Comparison of ENCODE assay signal across 8 cellular contexts in the genomic region with DNA sequence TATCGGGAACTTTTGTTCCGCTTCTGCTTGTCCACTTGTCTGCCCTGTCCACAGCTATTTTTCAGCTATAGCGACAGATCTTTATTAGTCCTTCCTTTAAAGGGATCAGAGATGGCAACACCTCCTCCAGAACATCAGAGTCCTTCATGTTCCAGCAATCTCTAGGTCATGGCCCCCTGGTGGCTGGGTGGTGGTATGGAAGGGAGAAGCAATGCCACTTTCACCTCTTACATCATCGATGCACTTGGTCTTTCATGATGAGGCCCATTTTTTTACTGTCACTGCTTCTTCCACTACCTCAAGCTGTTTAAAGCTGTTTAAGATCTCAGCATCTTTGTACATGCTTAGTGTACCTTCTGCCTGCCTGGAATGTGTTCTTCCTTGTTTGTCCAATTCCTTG.
DNase-seq lines count a peak whose midpoint lies in the region; ATAC-seq, FAIRE-seq and TF ChIP-seq lines count a peak whose summit lies in the region.
"Had no signal": no experiment of that assay in that cellular context is flagged by ENCODE, and none has a peak within 500 bp of the region (broad histone marks: within the 10 kb centered on the region; RNA-seq: fewer than 3 reads in every experiment).

No MANE protein-coding gene starts in this region.

- intact Hi-C loops in transverse colon (cut with DNase I; ENCODE audit: low total_unique reads): no loop called here

- FAIRE-seq in GM19239 (lab: Jason Lieb, UNC): peak; percentile 59
- FAIRE-seq: TTC549 had no signal

- DNase-seq in GM19239 (ENCODE audit: insufficient read length, low spot score): no peak
- DNase-seq in NOMO-1 (lab: John Stamatoyannopoulos, UW; ENCODE audit: unreplicated experiment in 2 of 2): peak; percentile 20 to 56
- DNase-seq in activated T-cell treated with anti-CD3 and anti-CD28 coated beads, Interleukin-2, amount 50 U/mL, for 1 hour: peak; percentile 51
- no peak for DNase-seq in left lobe of liver (ENCODE audit: low spot score)
- peak; percentile 12 for DNase-seq in transverse colon
- no peak for DNase-seq in glomerular visceral epithelial cell (ENCODE audit: extremely low spot score)
- DNase-seq in COR-L47 (lab: John Stamatoyannopoulos, UW): no peak

- in situ Hi-C loops in transverse colon (cut with MboI; ENCODE audit: low pct_ligation_motif_present in 1 of 4, low pct_unique_long_range_greater_than_20kb in 1 of 4, low sequenced_read_pairs in 3 of 4): no loop called here

- H3K4me1 ChIP-seq in transverse colon: no peaks in the 10 kb centered on the region

- peak; percentile 39 for ATAC-seq in left lobe of liver

- TF ChIP-seq POLR2A in transverse colon (IDR thresholded peaks at IDR 0.05): no peak

- H3K4me3 ChIP-seq in transverse colon: no peak overlapping the region

- TF ChIP-seq EP300 in transverse colon (IDR thresholded peaks at IDR 0.05; ENCODE audit: low read depth): no peak

- no peaks in the 10 kb centered on the region for H3K36me3 ChIP-seq in transverse colon

- H3K9me3 ChIP-seq in transverse colon: no peaks in the 10 kb centered on the region

- WGBS in transverse colon (ENCODE audit: low coverage in 1 of 2), 2 donors: 92% methylated on average over 4 of the region's 4 CpGs; no CpG with 5 or more reads in 1 of the 2 donors

- H3K27me3 ChIP-seq in transverse colon: no peaks in the 10 kb centered on the region

- no peak overlapping the region for H3K27ac ChIP-seq in transverse colon

- TF ChIP-seq CTCF in transverse colon (IDR thresholded peaks at IDR 0.05): peak in 3 of 5 experiments; percentile 12 to 30 (median 25)

Comparison
In these comparisons a context has a peak if more than half of its experiments do, and no peak if none do; other contexts are left out.
1. DNase-seq: peak in NOMO-1 (2 of 2), activated T-cell treated with anti-CD3 and anti-CD28 coated beads, Interleukin-2, amount 50 U/mL, for 1 hour (single experiment) and transverse colon (single experiment); none in GM19239 (single experiment), left lobe of liver (single experiment), glomerular visceral epithelial cell (single experiment) and COR-L47 (single experiment).